1 cellular context compared by ENCODE assay signal in genomic region chr5:89878140-89878570, GRCh38.
TF ChIP-seq lines count a peak whose summit lies in the region.

No MANE protein-coding gene starts in this region.

TF ChIP-seq in K562, 482 proteins besides CTCF, POLR2A, EP300 and RAD21 (continued from another document):
- no peak for TF ChIP-seq ZNF277 (CRISPR knock-in tag; IDR thresholded peaks at IDR 0.05; ENCODE audit: borderline replicate concordance)
- TF ChIP-seq USF2 (CRISPR knock-in tag; IDR thresholded peaks at IDR 0.05): peak; percentile 67
- TF ChIP-seq CREB5 (CRISPR knock-in tag; IDR thresholded peaks at IDR 0.05): no peak
- no peak for TF ChIP-seq COPS2 (conservative IDR thresholded peaks at IDR 0.05)
- no peak for TF ChIP-seq POLR3A (IDR thresholded peaks at IDR 0.05; ENCODE audit: borderline replicate concordance, extremely low read depth, insufficient read depth, insufficient read length)
- TF ChIP-seq ZBTB43 (CRISPR knock-in tag; IDR thresholded peaks at IDR 0.05): no peak
- no peak for TF ChIP-seq TGIF2 (CRISPR knock-in tag; IDR thresholded peaks at IDR 0.05)
- no peak for TF ChIP-seq TRIM24 (IDR thresholded peaks at IDR 0.05)
